Comparison of ENCODE assay signal across 8 cellular contexts in genomic region chr1:149927535-149928387, GRCh38. TPM values are rescaled to one million over a fixed set of nuclear protein-coding genes. Genes with fewer than 3 reads are reported as not detected.
DNase-seq lines count a peak whose midpoint lies in the region; ATAC-seq, FAIRE-seq and TF ChIP-seq lines count a peak whose summit lies in the region.

A gene with protein sequence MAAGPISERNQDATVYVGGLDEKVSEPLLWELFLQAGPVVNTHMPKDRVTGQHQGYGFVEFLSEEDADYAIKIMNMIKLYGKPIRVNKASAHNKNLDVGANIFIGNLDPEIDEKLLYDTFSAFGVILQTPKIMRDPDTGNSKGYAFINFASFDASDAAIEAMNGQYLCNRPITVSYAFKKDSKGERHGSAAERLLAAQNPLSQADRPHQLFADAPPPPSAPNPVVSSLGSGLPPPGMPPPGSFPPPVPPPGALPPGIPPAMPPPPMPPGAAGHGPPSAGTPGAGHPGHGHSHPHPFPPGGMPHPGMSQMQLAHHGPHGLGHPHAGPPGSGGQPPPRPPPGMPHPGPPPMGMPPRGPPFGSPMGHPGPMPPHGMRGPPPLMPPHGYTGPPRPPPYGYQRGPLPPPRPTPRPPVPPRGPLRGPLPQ (minus strand): TSS chr1:149927803. CDS start chr1:149927759, 44 bp downstream.

- H3K27ac ChIP-seq in pancreas: peak within 1 kb of the TSS; percentile 74 to 95 (median 90)
- H3K27ac ChIP-seq in tibial artery: peak within 1 kb of the TSS; percentile 88 to 89

- DNase-seq in NCI-H1417 treated with DMSO at 0.1 percent for 48 hours (lab: John Stamatoyannopoulos, UW) (peak; percentile 89), SW480 (ENCODE audit: low spot score) (peak; percentile 94), Right ventricle myocardium inferior (ENCODE audit: missing footprints) (peak; percentile 97), pancreas (peak; percentile 95 to 98 (median 95)), tibial artery (peak; percentile 94 to 97)
- DNase-seq in activated naive CD8-positive, alpha-beta T cell treated with anti-CD3 and anti-CD28 coated beads, Interleukin-2, amount 50 U/mL, for 16 hours (ENCODE audit: low read depth, low spot score): peak; percentile 88

- H3K36me3 ChIP-seq in pancreas (peaks cover 0 to 38% (median 21%) of the 10 kb centered on the region in 3 donors), tibial artery (peaks cover 48 to 76% (median 68%) of the 10 kb centered on the region in 3 donors)

- TF ChIP-seq CTCF in GM12875 (IDR thresholded peaks at IDR 0.05; ENCODE audit: borderline replicate concordance, insufficient read depth, low read depth, low read length) (no peak), pancreas (IDR thresholded peaks at IDR 0.05) (no peak), tibial artery (IDR thresholded peaks at IDR 0.05) (no peak)

- 0 to 1% methylated on average over 40 to 48 of the region's 48 CpGs for WGBS in pancreas, 2 donors

- H3K27me3 ChIP-seq in pancreas: no peaks in the 10 kb centered on the region
- no peaks in the 10 kb centered on the region for H3K27me3 ChIP-seq in tibial artery

- H3K9me3 ChIP-seq in pancreas (no peaks in the 10 kb centered on the region), tibial artery (no peaks in the 10 kb centered on the region)

- ATAC-seq in HG02798 (IDR thresholded peaks at IDR 0.05; ENCODE audit: poor library complexity, unreplicated experiment) (peak; percentile 97), Right ventricle myocardium inferior (peak; percentile 99), pancreas (peak; percentile 99 to 100 (median 99))

- H3K4me3 ChIP-seq in GM12875 (ENCODE audit: low read depth, low read length) (peak within 1 kb of the TSS; percentile 91), pancreas (peak within 1 kb of the TSS; percentile 60 to 79 (median 68)), tibial artery (peak within 1 kb of the TSS; percentile 84 to 88)

- peaks cover 8 to 22% (median 18%) of the 10 kb centered on the region in 3 donors for H3K4me1 ChIP-seq in pancreas
- peaks cover 0 to 40% (median 24%) of the 10 kb centered on the region in 4 donors for H3K4me1 ChIP-seq in tibial artery

- intact Hi-C loops in Right ventricle myocardium inferior (cut with DNase I) (loop anchor here (1.0 kb wide), 1 partner anchor 39 kb away; no protein-coding TSS in a partner anchor), pancreas (cut with DNase I) (no loop called here), tibial artery (cut with DNase I; ENCODE audit: low total_unique reads) (loop anchor here (5.0 kb wide), 1 partner anchor 35 kb away; no protein-coding TSS in a partner anchor)

- no peak for FAIRE-seq in pancreas (lab: Jason Lieb, UNC)

RNA-seq across cellular contexts. Expression of the gene that starts here (rescaled TPM):
- total RNA-seq in Right ventricle myocardium inferior (24.8 TPM), pancreas (10 to 100 TPM; 10.5 to 23.5 (median 19.3) TPM)
- polyA plus RNA-seq in pancreas: 10 to 100 TPM; 15.7 to 24.3 TPM

Comparison
In these comparisons a context has a peak if more than half of its experiments do, and no peak if none do; other contexts are left out.
1. Peak in every context shown above with its lines: DNase-seq, ATAC-seq, H3K4me3 ChIP-seq and H3K27ac ChIP-seq.
2. intact Hi-C loops: an anchor here in Right ventricle myocardium inferior (1.0 kb wide) and tibial artery (5.0 kb wide); none called in pancreas.